Comparison of ENCODE assay signal across 8 cellular contexts in genomic region chr14:69354383-69355154, GRCh38. TPM values are rescaled to one million over a fixed set of nuclear protein-coding genes. Genes with fewer than 3 reads are reported as not detected.
A peak's percentile ranks its signal among the peaks of the same experiment; 100 is the strongest.
DNase-seq lines count a peak whose midpoint lies in the region; ATAC-seq, FAIRE-seq and TF ChIP-seq lines count a peak whose summit lies in the region.

No MANE protein-coding gene starts in this region.

- H3K9me3 ChIP-seq in CD8-positive, alpha-beta memory T cell (ENCODE audit: low read length), result no peaks in the 10 kb centered on the region
- no peaks in the 10 kb centered on the region for H3K9me3 ChIP-seq in HepG2 (ENCODE audit: low read length)
- H3K9me3 ChIP-seq in subcutaneous abdominal adipose tissue (ENCODE audit: control insufficient read depth in 5 of 5, low read length in 5 of 5), result no peaks in the 10 kb centered on the region

- CTCF ChIA-PET in CD8-positive, alpha-beta memory T cell (lab: Charles Lee), result no interaction called here
- CTCF ChIA-PET in HepG2 (lab: Yijun Ruan, JAX; ENCODE audit: low intra/inter-chr PET ratio, low total read pairs), result no interaction called here

- WGBS in HepG2 (ENCODE audit: low lambda C conversion rate), result 3% methylated on average over 9 of the region's 11 CpGs

- peaks cover 12% of the 10 kb centered on the region for H3K4me1 ChIP-seq in CD8-positive, alpha-beta memory T cell (ENCODE audit: insufficient read depth, low read length)
- H3K4me1 ChIP-seq in HepG2 (ENCODE audit: insufficient read depth, low read length) (peaks cover 30% of the 10 kb centered on the region), subcutaneous abdominal adipose tissue (ENCODE audit: control insufficient read depth in 5 of 5, insufficient read depth in 5 of 5, low read length in 5 of 5) (peaks cover 0 to 12% (median 3%) of the 10 kb centered on the region in 5 donors)

- no peaks in the 10 kb centered on the region for H4K20me1 ChIP-seq in HepG2 (ENCODE audit: insufficient read depth, low read length)

- H2AFZ ChIP-seq in HepG2 (ENCODE audit: low read length), result peak overlapping the region; percentile 47

- peak overlapping the region; percentile 5 to 81 (median 71) for H3K4me3 Mint-ChIP-seq in CD8-positive, alpha-beta memory T cell

- no peak for FAIRE-seq in HepG2 (lab: Jason Lieb, UNC)

- peaks cover 0 to 2% (median 0%) of the 10 kb centered on the region in 5 donors for H3K9me3 Mint-ChIP-seq in CD8-positive, alpha-beta memory T cell

- TF ChIP-seq EP300 in HepG2 (IDR thresholded peaks at IDR 0.05; ENCODE audit: low read depth in 2 of 2, low read length in 2 of 2), result no peak
- no peak for TF ChIP-seq EP300 in HepG2 (CRISPR knock-in tag; IDR thresholded peaks at IDR 0.05; ENCODE audit: borderline replicate concordance)

- peaks cover 0 to 2% (median 0%) of the 10 kb centered on the region in 3 donors for H3K36me3 Mint-ChIP-seq in CD8-positive, alpha-beta memory T cell

- no peak overlapping the region for H3K27ac ChIP-seq in CD8-positive, alpha-beta memory T cell (ENCODE audit: low read depth, low read length)
- H3K27ac ChIP-seq in HepG2 (ENCODE audit: extremely low read length, insufficient read depth, low read length) (no peak overlapping the region), subcutaneous abdominal adipose tissue (ENCODE audit: low read depth, low read length) (peak overlapping the region; percentile 27)

- H3K4me1 Mint-ChIP-seq in CD8-positive, alpha-beta memory T cell, result peaks cover 10 to 20% (median 10%) of the 10 kb centered on the region in 3 donors

- no peaks in the 10 kb centered on the region for H3K27me3 ChIP-seq in CD8-positive, alpha-beta memory T cell (ENCODE audit: insufficient read depth, low read length, poor library complexity, severe bottlenecking)
- peaks cover 1 to 24% of the 10 kb centered on the region in 2 experiments; a peak in 2 of 5 replicates for H3K27me3 ChIP-seq in HepG2 (ENCODE audit: control insufficient read depth in 1 of 2, insufficient read depth in 2 of 2, low read length in 2 of 2)
- H3K27me3 ChIP-seq in subcutaneous abdominal adipose tissue (ENCODE audit: control insufficient read depth in 5 of 5, insufficient read depth in 4 of 5, low read length in 5 of 5), result peaks cover 0 to 7% (median 0%) of the 10 kb centered on the region in 5 donors

- no peak for TF ChIP-seq POLR2A in HepG2 (IDR thresholded peaks at IDR 0.05; ENCODE audit: insufficient read depth in 1 of 2, low read depth in 2 of 2, low read length in 2 of 2)

- in situ Hi-C loops in HepG2 (cut with HindIII; ENCODE audit: extremely low pct_ligation_motif_present, low pct_unique_long_range_greater_than_20kb), result loop anchor here (5.0 kb wide), 1 partner anchor 92 kb away; the partner anchor contains the start of gene GALNT16

- no peak for TF ChIP-seq CTCF in HepG2 (CRISPR knock-in tag; IDR thresholded peaks at IDR 0.05)

- H3K79me2 ChIP-seq in HepG2 (ENCODE audit: insufficient read depth, low read length), result no peaks in the 10 kb centered on the region

- intact Hi-C loops in HepG2 (cut with micrococcal nuclease; ENCODE audit: unreplicated experiment), result no loop called here

- peak overlapping the region in 7 of 8 donors; percentile 60 to 97 (median 87) for H3K27ac Mint-ChIP-seq in CD8-positive, alpha-beta memory T cell

- H3K4me2 ChIP-seq in HepG2 (ENCODE audit: low read depth, low read length), result peak overlapping the region; percentile 83

- peaks cover 3 to 14% of the 10 kb centered on the region in 2 donors for H3K27me3 Mint-ChIP-seq in CD8-positive, alpha-beta memory T cell

- TF ChIP-seq RAD21 in HepG2 (CRISPR knock-in tag; IDR thresholded peaks at IDR 0.05), result no peak

- no TSS peak for BruUV-seq in HepG2 (replicated peaks; lab: Mats Ljungman, UMichigan)

- peak in 2 of 5 donors; percentile 4 to 27 for DNase-seq in CD8-positive, alpha-beta memory T cell
- peak; percentile 79 for DNase-seq in activated CD8-positive, alpha-beta memory T cell treated with anti-CD3 and anti-CD28 coated beads, Interleukin-2, amount 50 U/mL, for 48 hours
- DNase-seq in HepG2 (ENCODE audit: low spot score) (peak; percentile 16), retina (no peak), ecto neural progenitor cell (ENCODE audit: low spot score) (no peak)

- no peak overlapping the region for H3K4me3 ChIP-seq in CD8-positive, alpha-beta memory T cell (ENCODE audit: low read length)
- H3K4me3 ChIP-seq in HepG2 (replicated peaks in 1 of 3; ENCODE audit: insufficient read depth in 1 of 3, low read depth in 2 of 3, low read length in 3 of 3), result peak overlapping the region; percentile 50 to 68 (median 56)
- H3K4me3 ChIP-seq in subcutaneous abdominal adipose tissue (ENCODE audit: low read depth in 1 of 5, low read length in 5 of 5), result no peak overlapping the region

- H3K9ac ChIP-seq in HepG2 (ENCODE audit: insufficient read depth, low read depth, low read length) (peak overlapping the region; percentile 49), subcutaneous abdominal adipose tissue (ENCODE audit: low read length in 5 of 5) (no peak overlapping the region)

- POLR2A ChIA-PET in CD8-positive, alpha-beta memory T cell (lab: Charles Lee), result interaction anchor here (1.4 kb wide), 1 partner anchor 44 kb away, joined by 3 read pairs; the partner anchor contains the start of genes ERH and SLC39A9
- POLR2A ChIA-PET in HepG2 (lab: Yijun Ruan, JAX), result no interaction called here

- ATAC-seq in GM19463 (IDR thresholded peaks at IDR 0.05; ENCODE audit: unreplicated experiment), result peak; percentile 91
- ATAC-seq in HG03520 (IDR thresholded peaks at IDR 0.05; ENCODE audit: unreplicated experiment), result peak; percentile 86
- ATAC-seq in HepG2, result peak; percentile 68

- H3K36me3 ChIP-seq in CD8-positive, alpha-beta memory T cell (ENCODE audit: insufficient read depth, low read length), result no peaks in the 10 kb centered on the region
- H3K36me3 ChIP-seq in HepG2 (replicated peaks in 1 of 2; ENCODE audit: control insufficient read depth in 1 of 2, insufficient read depth in 2 of 2, low read length in 2 of 2), result no peaks in the 10 kb centered on the region
- H3K36me3 ChIP-seq in subcutaneous abdominal adipose tissue (ENCODE audit: control insufficient read depth in 5 of 5, insufficient read depth in 5 of 5, low read length in 5 of 5), result peaks cover 0 to 5% (median 3%) of the 10 kb centered on the region in 5 donors

RNA-seq across cellular contexts. Expression of gene ERH, which starts 43.5 kb away (rescaled TPM):
- 100 to 1,000 TPM; 406 to 410 TPM for total RNA-seq in CD8-positive, alpha-beta memory T cell
- 61.2 TPM for polyA plus RNA-seq in CD8-positive, alpha-beta memory T cell
- 341 and 491 TPM in 2 replicates for total RNA-seq in HepG2 (2016; rRNA removed; fragmentation: Illumina TruSeq; extraction: Trizol)
- total RNA-seq in HepG2 (2016; cell fraction: cytosol; rRNA removed; fragmentation: Illumina TruSeq; extraction: Trizol; ENCODE audit: low read depth), result 125 and 129 TPM in 2 replicates
- 358 and 522 TPM in 2 replicates for total RNA-seq in HepG2 (2016; cell fraction: insoluble cytoplasmic fraction; rRNA removed; fragmentation: Illumina TruSeq; extraction: Trizol)
- 183 and 193 TPM in 2 replicates for total RNA-seq in HepG2 (2016; cell fraction: membrane; rRNA removed; fragmentation: Illumina TruSeq; extraction: Trizol)
- total RNA-seq in HepG2 (2016; cell fraction: nucleus; rRNA removed; fragmentation: Illumina TruSeq; extraction: Trizol), result 143 and 174 TPM in 2 replicates
- polyA plus RNA-seq in HepG2 (2011; rRNA removed), result 75.8 and 105 TPM in 2 replicates
- 90.2 and 93.3 TPM in 2 replicates for polyA plus RNA-seq in HepG2 (2011; cell fraction: cytosol; rRNA removed)
- polyA plus RNA-seq in HepG2 (2011; cell fraction: nucleus; rRNA removed), result 21.4 and 29.5 TPM in 2 replicates
- polyA plus RNA-seq in HepG2 (2012), result 129 and 223 TPM in 2 replicates
- polyA plus RNA-seq in HepG2 (2016; cell fraction: cytosol; fragmentation: Illumina TruSeq; extraction: Trizol; ENCODE audit: low read depth), result 100 and 107 TPM in 2 replicates
- polyA plus RNA-seq in HepG2 (2016; cell fraction: insoluble cytoplasmic fraction; fragmentation: Illumina TruSeq; extraction: Trizol; ENCODE audit: low read depth), result 571 and 661 TPM in 2 replicates
- 175 and 180 TPM in 2 replicates for polyA plus RNA-seq in HepG2 (2016; cell fraction: membrane; fragmentation: Illumina TruSeq; extraction: Trizol; ENCODE audit: low read depth)
- polyA plus RNA-seq in HepG2 (2016; cell fraction: nucleus; fragmentation: Illumina TruSeq; extraction: Trizol; ENCODE audit: insufficient read depth, low read depth), result 224 and 228 TPM in 2 replicates
- 48.2 and 87.3 TPM in 2 replicates for polyA minus RNA-seq in HepG2 (2011; rRNA and poly(A)+ RNA removed; ENCODE audit: low replicate concordance)
- polyA minus RNA-seq in HepG2 (2011; cell fraction: cytosol; rRNA and poly(A)+ RNA removed), result 116 and 129 TPM in 2 replicates
- polyA minus RNA-seq in HepG2 (2011; cell fraction: nucleus; rRNA and poly(A)+ RNA removed), result 100 and 107 TPM in 2 replicates

RNA-seq across cellular contexts. Expression of gene SLC39A9, which starts 43.9 kb away (rescaled TPM):
- total RNA-seq in CD8-positive, alpha-beta memory T cell, result 10 to 100 TPM; 51.3 to 53.6 TPM
- 18.9 TPM for polyA plus RNA-seq in CD8-positive, alpha-beta memory T cell
- 63.8 and 69.5 TPM in 2 replicates for total RNA-seq in HepG2 (2016; rRNA removed; fragmentation: Illumina TruSeq; extraction: Trizol)
- total RNA-seq in HepG2 (2016; cell fraction: cytosol; rRNA removed; fragmentation: Illumina TruSeq; extraction: Trizol; ENCODE audit: low read depth), result 9.2 and 9.9 TPM in 2 replicates
- total RNA-seq in HepG2 (2016; cell fraction: insoluble cytoplasmic fraction; rRNA removed; fragmentation: Illumina TruSeq; extraction: Trizol), result 65.8 and 71.2 TPM in 2 replicates
- 32.7 and 37.8 TPM in 2 replicates for total RNA-seq in HepG2 (2016; cell fraction: membrane; rRNA removed; fragmentation: Illumina TruSeq; extraction: Trizol)
- 64.0 and 64.2 TPM in 2 replicates for total RNA-seq in HepG2 (2016; cell fraction: nucleus; rRNA removed; fragmentation: Illumina TruSeq; extraction: Trizol)
- 45.5 and 46.6 TPM in 2 replicates for polyA plus RNA-seq in HepG2 (2011; rRNA removed)
- 33.9 and 43.3 TPM in 2 replicates for polyA plus RNA-seq in HepG2 (2011; cell fraction: cytosol; rRNA removed)
- polyA plus RNA-seq in HepG2 (2011; cell fraction: nucleus; rRNA removed), result 27.1 and 28.1 TPM in 2 replicates
- polyA plus RNA-seq in HepG2 (2012), result 21.9 and 26.1 TPM in 2 replicates
- 3.7 and 4.1 TPM in 2 replicates for polyA plus RNA-seq in HepG2 (2016; cell fraction: cytosol; fragmentation: Illumina TruSeq; extraction: Trizol; ENCODE audit: low read depth)
- polyA plus RNA-seq in HepG2 (2016; cell fraction: insoluble cytoplasmic fraction; fragmentation: Illumina TruSeq; extraction: Trizol; ENCODE audit: low read depth), result 30.0 and 36.3 TPM in 2 replicates
- polyA plus RNA-seq in HepG2 (2016; cell fraction: membrane; fragmentation: Illumina TruSeq; extraction: Trizol; ENCODE audit: low read depth), result 14.3 and 15.0 TPM in 2 replicates
- polyA plus RNA-seq in HepG2 (2016; cell fraction: nucleus; fragmentation: Illumina TruSeq; extraction: Trizol; ENCODE audit: insufficient read depth, low read depth), result 43.0 and 43.2 TPM in 2 replicates
- polyA minus RNA-seq in HepG2 (2011; rRNA and poly(A)+ RNA removed; ENCODE audit: low replicate concordance), result 194 and 305 TPM in 2 replicates
- 55.4 and 68.9 TPM in 2 replicates for polyA minus RNA-seq in HepG2 (2011; cell fraction: cytosol; rRNA and poly(A)+ RNA removed)
- 48.5 and 59.8 TPM in 2 replicates for polyA minus RNA-seq in HepG2 (2011; cell fraction: nucleus; rRNA and poly(A)+ RNA removed)

Comparison
In these comparisons a context has a peak if more than half of its experiments do, and no peak if none do; other contexts are left out.
1. DNase-seq: peak in activated CD8-positive, alpha-beta memory T cell treated with anti-CD3 and anti-CD28 coated beads, Interleukin-2, amount 50 U/mL, for 48 hours (single experiment) and HepG2 (single experiment); none in retina (single experiment) and ecto neural progenitor cell (single experiment).
2. H3K4me3 ChIP-seq: peak in HepG2 (3 of 3); none in CD8-positive, alpha-beta memory T cell (single experiment) and subcutaneous abdominal adipose tissue (0 of 5).
3. Peak in every context shown above with its lines, with median percentiles within 50 percentile points of each other: ATAC-seq.